ENCODE assay signal across 8 cellular contexts in genomic region chr13:27621116-27621365, GRCh38. TPM values are rescaled to one million over a fixed set of nuclear protein-coding genes. Genes with fewer than 3 reads are reported as not detected.
A peak's percentile ranks its signal among the peaks of the same experiment; 100 is the strongest.
DNase-seq lines count a peak whose midpoint lies in the region; ATAC-seq, FAIRE-seq and TF ChIP-seq lines count a peak whose summit lies in the region.

No MANE protein-coding gene starts in this region.

- H3K4me3 ChIP-seq in gastroesophageal sphincter (peak overlapping the region; percentile 92 to 96), small intestine (ENCODE audit: low read depth in 1 of 2, low read length in 2 of 2) (peak overlapping the region; percentile 77 to 88)

- DNase-seq in activated CD8-positive, alpha-beta memory T cell treated with anti-CD3 and anti-CD28 coated beads, Interleukin-2, amount 10 ng/mL, durations not matched to agents 7 days and 5 days: no peak
- DNase-seq in activated CD8-positive, alpha-beta memory T cell treated with anti-CD3 and anti-CD28 coated beads for 24 hours: no peak
- DNase-seq in small intestine (no peak), DMS53 treated with DMSO at 0.1 percent for 48 hours (lab: John Stamatoyannopoulos, UW; ENCODE audit: unreplicated experiment) (no peak), GM10248 (ENCODE audit: extremely low spot score) (no peak), cerebellar nuclear complex (lab: John Stamatoyannopoulos, UW) (no peak)

- H3K27ac Mint-ChIP-seq in activated CD8-positive, alpha-beta memory T cell treated with anti-CD3 and anti-CD28 coated beads, Interleukin-2, amount 10 ng/mL, durations not matched to agents 7 days and 5 days: peak overlapping the region; percentile 97

- no peaks in the 10 kb centered on the region for H3K9me3 ChIP-seq in gastroesophageal sphincter
- H3K9me3 ChIP-seq in small intestine (ENCODE audit: control insufficient read depth, low read depth): no peaks in the 10 kb centered on the region

- POLR2A ChIA-PET in GM10248 (lab: Yijun Ruan, JAX): no interaction called here

- FAIRE-seq in small intestine (lab: Jason Lieb, UNC): no peak

- H3K27ac ChIP-seq in VCaP (peak overlapping the region; percentile 97), gastroesophageal sphincter (peak overlapping the region; percentile 91 to 99 (median 96)), small intestine (ENCODE audit: low read depth in 1 of 2, low read length in 1 of 2) (peak overlapping the region; percentile 87 to 98)

- H3K27me3 Mint-ChIP-seq in activated CD8-positive, alpha-beta memory T cell treated with anti-CD3 and anti-CD28 coated beads, Interleukin-2, amount 10 ng/mL, durations not matched to agents 7 days and 5 days: no peaks in the 10 kb centered on the region

- WGBS in gastroesophageal sphincter (ENCODE audit: low coverage in 1 of 2), 2 donors: 0% methylated on average over 6 to 8 of the region's 8 CpGs
- 0% methylated on average over 8 of the region's 8 CpGs for WGBS in small intestine, 3 donors

- peaks cover 0 to 10% of the 10 kb centered on the region in 2 donors for H3K36me3 ChIP-seq in gastroesophageal sphincter
- no peaks in the 10 kb centered on the region for H3K36me3 ChIP-seq in small intestine (ENCODE audit: control insufficient read depth in 2 of 2, insufficient read depth in 2 of 2, low read length in 2 of 2)

- H3K36me3 Mint-ChIP-seq in activated CD8-positive, alpha-beta memory T cell treated with anti-CD3 and anti-CD28 coated beads, Interleukin-2, amount 10 ng/mL, durations not matched to agents 7 days and 5 days: peaks cover 27% of the 10 kb centered on the region

- H3K4me3 Mint-ChIP-seq in activated CD8-positive, alpha-beta memory T cell treated with anti-CD3 and anti-CD28 coated beads, Interleukin-2, amount 10 ng/mL, durations not matched to agents 7 days and 5 days: peak overlapping the region; percentile 91

- no peaks in the 10 kb centered on the region for H3K9me3 Mint-ChIP-seq in activated CD8-positive, alpha-beta memory T cell treated with anti-CD3 and anti-CD28 coated beads, Interleukin-2, amount 10 ng/mL, durations not matched to agents 7 days and 5 days (ENCODE audit: low read depth)

- peaks cover 54% of the 10 kb centered on the region for H3K4me1 Mint-ChIP-seq in activated CD8-positive, alpha-beta memory T cell treated with anti-CD3 and anti-CD28 coated beads, Interleukin-2, amount 10 ng/mL, durations not matched to agents 7 days and 5 days

- ATAC-seq in activated CD8-positive, alpha-beta memory T cell treated with anti-CD3 and anti-CD28 coated beads, Interleukin-2, amount 10 ng/mL, durations not matched to agents 7 days and 5 days: no peak
- ATAC-seq in gastroesophageal sphincter: no peak

- TF ChIP-seq CTCF in VCaP (conservative IDR thresholded peaks at IDR 0.05) (no peak), gastroesophageal sphincter (IDR thresholded peaks at IDR 0.05) (no peak), GM10248 (IDR thresholded peaks at IDR 0.05; ENCODE audit: control extremely low read depth, extremely low read depth, low read depth, missing control alignments) (no peak)

- no peak for TF ChIP-seq POLR2A in gastroesophageal sphincter (IDR thresholded peaks at IDR 0.05)

- TF ChIP-seq EP300 in gastroesophageal sphincter (IDR thresholded peaks at IDR 0.05): no peak

- CTCF ChIA-PET in activated CD8-positive, alpha-beta memory T cell treated with anti-CD3 and anti-CD28 coated beads, Interleukin-2, amount 10 ng/mL, durations not matched to agents 7 days and 5 days (lab: Charles Lee): interaction anchor here (0.7 to 2.0 kb wide), 9 partner anchors 11 to 259 kb away, joined by 3 to 6 read pairs (median 3); no protein-coding TSS in a partner anchor
- CTCF ChIA-PET in GM10248 (lab: Yijun Ruan, JAX): interaction anchor here (1.0 to 2.7 kb wide), 11 partner anchors 10 to 205 kb away, joined by 3 to 10 read pairs (median 3); no protein-coding TSS in a partner anchor

- H3K27me3 ChIP-seq in gastroesophageal sphincter (no peaks in the 10 kb centered on the region), small intestine (ENCODE audit: control insufficient read depth in 2 of 2, insufficient read depth in 2 of 2, low read length in 2 of 2) (no peaks in the 10 kb centered on the region)

- H3K4me1 ChIP-seq in gastroesophageal sphincter (peaks cover 0 to 58% (median 15%) of the 10 kb centered on the region in 3 donors), small intestine (ENCODE audit: control insufficient read depth in 2 of 2, insufficient read depth in 1 of 2, low read depth in 1 of 2, low read length in 1 of 2) (peaks cover 2 to 9% of the 10 kb centered on the region in 2 donors)

RNA-seq across cellular contexts. Expression of gene POLR1D, which starts 0.7 kb away (rescaled TPM):
- total RNA-seq in activated CD8-positive, alpha-beta memory T cell treated with anti-CD3 and anti-CD28 coated beads, Interleukin-2, amount 10 ng/mL, durations not matched to agents 7 days and 5 days: 100 to 1,000 TPM in 1 of 2 experiments, 10 to 100 TPM in 1; 99.7 to 108 TPM
- total RNA-seq in gastroesophageal sphincter: 100 to 1,000 TPM; 115 to 137 (median 133) TPM
- polyA plus RNA-seq in small intestine: 100 to 1,000 TPM; 145 to 192 (median 172) TPM

RNA-seq across cellular contexts. Expression of gene LNX2, which starts 0.7 kb away (rescaled TPM):
- total RNA-seq in activated CD8-positive, alpha-beta memory T cell treated with anti-CD3 and anti-CD28 coated beads, Interleukin-2, amount 10 ng/mL, durations not matched to agents 7 days and 5 days: 1 to 10 TPM; 5.9 to 6.6 TPM
- 10 to 100 TPM; 10.6 to 16.0 (median 14.0) TPM for total RNA-seq in gastroesophageal sphincter
- polyA plus RNA-seq in small intestine: 10 to 100 TPM in 2 of 3 donors, 1 to 10 TPM in 1; 9.6 to 21.0 (median 15.4) TPM
